In genomic region chr10:124152781-124153600, GRCh38 we compare ENCODE assay signal across 8 cellular contexts. TPM values are rescaled to one million over a fixed set of nuclear protein-coding genes. Genes with fewer than 3 reads are reported as not detected.
DNase-seq lines count a peak whose midpoint lies in the region; ATAC-seq and TF ChIP-seq lines count a peak whose summit lies in the region.

No MANE protein-coding gene starts in this region.

- POLR2A ChIA-PET in PC-3 (lab: Charles Lee; ENCODE audit: unreplicated experiment), result interaction anchor here (0.9 to 1.0 kb wide), 2 partner anchors 60 to 61 kb away, joined by 4 to 6 read pairs; partner anchors contain the start of gene CHST15

- H2AFZ ChIP-seq in PC-3 (ENCODE audit: low read length), result peak overlapping the region; percentile 72; the same call in 1 of the 2 replicates

- H3K36me3 ChIP-seq in PC-3 (ENCODE audit: low read depth, low read length) (no peaks in the 10 kb centered on the region), adipocyte (ENCODE audit: control insufficient read depth, insufficient read depth, low read length, severe bottlenecking) (no peaks in the 10 kb centered on the region)

- H3K4me1 ChIP-seq in PC-3 (ENCODE audit: insufficient read depth, low read length), result peaks cover 37% of the 10 kb centered on the region
- H3K4me1 ChIP-seq in adipocyte (ENCODE audit: control insufficient read depth, insufficient read depth, low read length), result peaks cover 49% of the 10 kb centered on the region

- no peaks in the 10 kb centered on the region for H4K20me1 ChIP-seq in PC-3 (ENCODE audit: low read length)

- H3K27me3 ChIP-seq in PC-3 (ENCODE audit: low read length) (no peaks in the 10 kb centered on the region), adipocyte (replicated peaks; ENCODE audit: control insufficient read depth, insufficient read depth, low read length) (no peaks in the 10 kb centered on the region)

- BruUV-seq in PC-3 (replicated peaks; lab: Mats Ljungman, UMichigan), result TSS peak; percentile 27

- H3K9me3 ChIP-seq in PC-3 (ENCODE audit: low read length) (no peaks in the 10 kb centered on the region), adipocyte (ENCODE audit: control insufficient read depth, low read length) (no peaks in the 10 kb centered on the region)

- H3K9me2 ChIP-seq in PC-3 (replicated peaks; ENCODE audit: low read length), result no peaks in the 10 kb centered on the region

- DNase-seq in CD1c-positive myeloid dendritic cell (ENCODE audit: extremely low spot score) (peak; percentile 59), HK-2 (ENCODE audit: unreplicated experiment) (peak; percentile 94), PC-3 (peak; percentile 95), adipocyte (ENCODE audit: low read depth) (peak; percentile 86), iPS DF 19.7 (ENCODE audit: low read depth, low spot score) (peak; percentile 54), lower leg skin (ENCODE audit: low spot score in 2 of 2) (no peak)
- peak; percentile 11 for DNase-seq in stimulated activated CD4-positive, alpha-beta T cell treated with anti-CD3 and anti-CD28 coated beads, Interleukin-12 subunit alpha, Interleukin-12 subunit beta, amount 100 ng/mL, for 4 hours

- no peak for TF ChIP-seq POLR2A in lower leg skin (IDR thresholded peaks at IDR 0.05)

- no peaks in the 10 kb centered on the region for H3F3A ChIP-seq in PC-3 (ENCODE audit: low read length, unreplicated experiment)

- CTCF ChIA-PET in PC-3 (lab: Charles Lee), result interaction anchor here (0.7 to 0.9 kb wide), 2 partner anchors 158 to 236 kb away, joined by 3 to 4 read pairs; no protein-coding TSS in a partner anchor

- TF ChIP-seq CTCF in PC-3 (conservative IDR thresholded peaks at IDR 0.05; ENCODE audit: low read depth, low read length) (no peak), lower leg skin (IDR thresholded peaks at IDR 0.05) (no peak)

- intact Hi-C loops in PC-3 (cut with micrococcal nuclease), result loop anchor here (1.0 to 2.0 kb wide), 4 partner anchors 46 to 158 kb away; no protein-coding TSS in a partner anchor
- intact Hi-C loops in lower leg skin (cut with DNase I; ENCODE audit: low total_unique reads), result no loop called here

- H3K9ac ChIP-seq in PC-3 (ENCODE audit: low read length) (peak overlapping the region; percentile 87), adipocyte (ENCODE audit: low read length) (peak overlapping the region; percentile 61)

- ATAC-seq in GM19455 (IDR thresholded peaks at IDR 0.05; ENCODE audit: unreplicated experiment), result peak; percentile 60
- ATAC-seq in PC-3, result peak; percentile 77

- H3K4me2 ChIP-seq in PC-3 (ENCODE audit: low read length), result peak overlapping the region; percentile 84

- peak overlapping the region; percentile 99 for H3K27ac ChIP-seq in PC-3 (ENCODE audit: low read length)

- 24 to 25% methylated on average over 24 of the region's 25 CpGs for WGBS in lower leg skin, 2 donors

- no peaks in the 10 kb centered on the region for H3K79me2 ChIP-seq in PC-3 (ENCODE audit: low read length)

- H3K4me3 ChIP-seq in PC-3 (ENCODE audit: low read length), result peak overlapping the region; percentile 59
- H3K4me3 ChIP-seq in adipocyte (ENCODE audit: low read length), result peak overlapping the region; percentile 49
- H3K4me3 ChIP-seq in lower leg skin (ENCODE audit: low read depth, poor library complexity, severe bottlenecking), result no peak overlapping the region

RNA-seq across cellular contexts. Expression of gene CHST15, which starts 59.6 kb away (rescaled TPM):
- total RNA-seq in PC-3 (2014; rRNA removed) (16.4 and 17.1 TPM in 2 replicates), lower leg skin (10 to 100 TPM; 17.6 to 29.8 (median 19.4) TPM)

Comparison
In these comparisons a context has a peak if more than half of its experiments do, and no peak if none do; other contexts are left out.
1. DNase-seq: peak in CD1c-positive myeloid dendritic cell (single experiment), HK-2 (single experiment), PC-3 (single experiment), adipocyte (single experiment), iPS DF 19.7 (single experiment) and stimulated activated CD4-positive, alpha-beta T cell treated with anti-CD3 and anti-CD28 coated beads, Interleukin-12 subunit alpha, Interleukin-12 subunit beta, amount 100 ng/mL, for 4 hours (single experiment); none in lower leg skin (0 of 2).